In genomic region chr14:95561001-95561412, GRCh38 we compare ENCODE assay signal across 8 cellular contexts. TPM values are rescaled to one million over a fixed set of nuclear protein-coding genes. Genes with fewer than 3 reads are reported as not detected.
DNase-seq lines count a peak whose midpoint lies in the region; ATAC-seq and TF ChIP-seq lines count a peak whose summit lies in the region.

No MANE protein-coding gene starts in this region.

- peak; percentile 87 for DNase-seq in GM13976 (ENCODE audit: low spot score)
- DNase-seq in NCI-H1436 treated with DMSO at 0.1 percent for 48 hours (lab: John Stamatoyannopoulos, UW), result peak; percentile 70
- DNase-seq in SW 1271 (lab: John Stamatoyannopoulos, UW), result peak; percentile 49 to 89
- DNase-seq in activated naive CD8-positive, alpha-beta T cell treated with anti-CD3 and anti-CD28 coated beads, Interleukin-2, amount 50 U/mL, for 24 hours, result peak; percentile 90
- peak; percentile 73 to 85 (median 76) for DNase-seq in heart left ventricle
- DNase-seq in renal cortical epithelial cell (ENCODE audit: low read depth), result peak; percentile 80
- DNase-seq in GF-D8 (lab: John Stamatoyannopoulos, UW), result no peak

- peaks cover 6% of the 10 kb centered on the region for H3K27me3 Mint-ChIP-seq in activated naive CD8-positive, alpha-beta T cell treated with anti-CD3 and anti-CD28 coated beads, Interleukin-2, amount 50 U/mL, for 24 hours

- ATAC-seq in HG02840 (IDR thresholded peaks at IDR 0.05; ENCODE audit: low FRiP score, unreplicated experiment) (peak; percentile 75), heart left ventricle (peak; percentile 71 to 90 (median 88))
- ATAC-seq in activated naive CD8-positive, alpha-beta T cell treated with anti-CD3 and anti-CD28 coated beads, Interleukin-2, amount 50 U/mL, for 24 hours, result peak; percentile 91

- H3K27ac ChIP-seq in heart left ventricle, result no peak overlapping the region

- intact Hi-C loops in heart left ventricle (cut with DNase I), result loop anchor here (1.0 to 10.0 kb wide), 13 partner anchors 124 to 716 kb away; partner anchors contain the start of gene TCL1B (in 1 of the 10)

- H3K4me1 ChIP-seq in heart left ventricle, result no peaks in the 10 kb centered on the region

- no peaks in the 10 kb centered on the region for H3K9me3 ChIP-seq in heart left ventricle

- H3K4me3 ChIP-seq in heart left ventricle, result no peak overlapping the region

- 10 to 13% (median 11%) methylated on average over 14 of the region's 14 CpGs for WGBS in heart left ventricle, 4 donors

- no peaks in the 10 kb centered on the region for H3K36me3 ChIP-seq in heart left ventricle

- no peaks in the 10 kb centered on the region for H3K36me3 Mint-ChIP-seq in activated naive CD8-positive, alpha-beta T cell treated with anti-CD3 and anti-CD28 coated beads, Interleukin-2, amount 50 U/mL, for 24 hours (ENCODE audit: low read depth)

- H3K27me3 ChIP-seq in heart left ventricle, result peaks cover 0 to 4% (median 0%) of the 10 kb centered on the region in 9 donors

- no peak for TF ChIP-seq POLR2A in heart left ventricle (IDR thresholded peaks at IDR 0.05)

- H3K27ac Mint-ChIP-seq in activated naive CD8-positive, alpha-beta T cell treated with anti-CD3 and anti-CD28 coated beads, Interleukin-2, amount 50 U/mL, for 24 hours, result no peak overlapping the region

- peaks cover 3% of the 10 kb centered on the region for H3K4me1 Mint-ChIP-seq in activated naive CD8-positive, alpha-beta T cell treated with anti-CD3 and anti-CD28 coated beads, Interleukin-2, amount 50 U/mL, for 24 hours

- in situ Hi-C loops in GM13976 (cut with MboI; ENCODE audit: low sequenced_read_pairs, unreplicated experiment), result loop anchor here (10.0 kb wide), 3 partner anchors 114 to 434 kb away; no protein-coding TSS in a partner anchor

- no peak overlapping the region for H3K4me3 Mint-ChIP-seq in activated naive CD8-positive, alpha-beta T cell treated with anti-CD3 and anti-CD28 coated beads, Interleukin-2, amount 50 U/mL, for 24 hours

- peak; percentile 88 for TF ChIP-seq CTCF in GM13976 (IDR thresholded peaks at IDR 0.05; ENCODE audit: borderline replicate concordance, control extremely low read depth, extremely low read depth, insufficient read depth, missing control alignments)
- TF ChIP-seq CTCF in heart left ventricle (IDR thresholded peaks at IDR 0.05), result peak; percentile 89 to 98 (median 94)

- H3K9me3 Mint-ChIP-seq in activated naive CD8-positive, alpha-beta T cell treated with anti-CD3 and anti-CD28 coated beads, Interleukin-2, amount 50 U/mL, for 24 hours, result no peaks in the 10 kb centered on the region

RNA-seq across cellular contexts. Expression of gene GLRX5, which starts 26.2 kb away (rescaled TPM):
- 100 to 1,000 TPM in 1 of 9 donors, 10 to 100 TPM in 8; 60.8 to 113 (median 78.5) TPM for total RNA-seq in heart left ventricle
- polyA plus RNA-seq in heart left ventricle, result 10 to 100 TPM; 64.4 to 98.3 TPM
- 35.4 and 44.1 TPM in 2 replicates for total RNA-seq in renal cortical epithelial cell

RNA-seq across cellular contexts. Expression of gene SYNE3, which starts 44.6 kb away (rescaled TPM):
- total RNA-seq in heart left ventricle, result 10 to 100 TPM in 5 of 9 donors, 1 to 10 TPM in 4; 6.2 to 16.9 (median 10.3) TPM
- polyA plus RNA-seq in heart left ventricle, result 1 to 10 TPM; 3.1 to 3.9 TPM
- 0.15 and 0.17 TPM in 2 replicates for total RNA-seq in renal cortical epithelial cell
